8 cellular contexts compared by ENCODE assay signal in the genomic region with DNA sequence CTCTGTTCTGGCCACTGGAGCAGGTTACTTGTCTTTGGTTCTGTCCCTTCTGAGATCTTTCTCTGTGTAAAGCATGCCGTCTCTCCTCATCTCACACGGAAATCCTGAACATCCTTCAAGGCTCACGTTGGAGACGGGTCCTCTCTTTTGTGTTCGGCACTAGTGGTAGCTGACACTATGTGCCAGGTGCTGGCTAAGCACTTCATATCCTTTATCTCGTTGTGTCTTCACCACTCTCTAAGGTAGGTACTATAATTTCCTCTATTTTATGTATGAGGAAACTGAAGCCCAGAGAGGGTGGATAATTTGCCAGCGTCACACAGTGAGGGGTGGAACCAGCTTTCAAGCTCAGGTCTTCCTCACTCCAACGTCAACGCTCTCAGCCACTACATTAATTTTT. TPM values are rescaled to one million over a fixed set of nuclear protein-coding genes. Genes with fewer than 3 reads are reported as not detected.
DNase-seq lines count a peak whose midpoint lies in the region; ATAC-seq, FAIRE-seq and TF ChIP-seq lines count a peak whose summit lies in the region.

No MANE protein-coding gene starts in this region.

- TF ChIP-seq CTCF in BJ (IDR thresholded peaks at IDR 0.05; ENCODE audit: insufficient read depth, low read depth, low read length) (no peak), K562 (IDR thresholded peaks at IDR 0.05 in 2 of 3, conservative IDR thresholded peaks at IDR 0.05 in 1 of 3; ENCODE audit: insufficient read depth in 2 of 3, low read depth in 1 of 3, low read length in 3 of 3) (no peak)

- H2AFZ ChIP-seq in K562 (ENCODE audit: low read depth, low read length), result peak overlapping the region; percentile 71

- DNase-seq in BJ (ENCODE audit: low read depth) (no peak), KBM-7 (peak; percentile 16), K562 (ENCODE audit: extremely low read depth in 1 of 4, low spot score in 3 of 4) (peak in 1 of 4 experiments; percentile 21), GDM1 (lab: John Stamatoyannopoulos, UW) (no peak), SKM-1 treated with dmso at 0.1 percent for 144 hours (lab: John Stamatoyannopoulos, UW; ENCODE audit: unreplicated experiment) (no peak), DMS153 (lab: John Stamatoyannopoulos, UW) (no peak)

- no peak for TF ChIP-seq EP300 in K562 (IDR thresholded peaks at IDR 0.05; ENCODE audit: low read length)

- FAIRE-seq in K562 (lab: Jason Lieb, UNC), result peak; percentile 68

- ATAC-seq in K562, result no peak
- ATAC-seq in GM21360 (IDR thresholded peaks at IDR 0.05; ENCODE audit: unreplicated experiment), result no peak

- H3K4me3 ChIP-seq in BJ (ENCODE audit: low read depth, low read length), result peak overlapping the region; percentile 78
- H3K4me3 ChIP-seq in K562, result peak overlapping the region; percentile 76
- H3K4me3 ChIP-seq in mucosa of rectum (ENCODE audit: low read length in 2 of 2), result peak overlapping the region; percentile 97 to 98

- intact Hi-C loops in K562 (cut with micrococcal nuclease), result loop anchor here (5.0 to 10.0 kb wide), 2 partner anchors 41 to 1414 kb away; no protein-coding TSS in a partner anchor

- H3K4me2 ChIP-seq in K562 (ENCODE audit: insufficient read depth, low read length), result peak overlapping the region; percentile 79

- H3K4me1 ChIP-seq in K562 (replicated peaks in 1 of 2; ENCODE audit: control insufficient read depth in 2 of 2, insufficient read depth in 2 of 2, low read length in 2 of 2) (peaks cover 7 to 47% of the 10 kb centered on the region in 2 experiments), mucosa of rectum (ENCODE audit: control insufficient read depth in 2 of 2, insufficient read depth in 2 of 2, low read length in 2 of 2) (peaks cover 17 to 22% of the 10 kb centered on the region in 2 donors)

- H3K27me3 ChIP-seq in BJ (ENCODE audit: control insufficient read depth, insufficient read depth, low read length), result no peaks in the 10 kb centered on the region
- H3K27me3 ChIP-seq in K562 (ENCODE audit: control insufficient read depth in 2 of 2, insufficient read depth in 2 of 2, low read length in 2 of 2), result no peaks in the 10 kb centered on the region
- H3K27me3 ChIP-seq in mucosa of rectum (ENCODE audit: control insufficient read depth in 2 of 2, insufficient read depth in 2 of 2, low read length in 2 of 2), result no peaks in the 10 kb centered on the region

- POLR2A ChIA-PET in BJ (lab: Charles Lee) (interaction anchor here (0.6 to 0.7 kb wide), 2 partner anchors 256 to 451 kb away, joined by 3 read pairs; no protein-coding TSS in a partner anchor), K562 (lab: Yijun Ruan, JAX) (interaction anchor here (0.7 to 5.3 kb wide), 6 partner anchors 8 to 125 kb away, joined by 3 to 67 read pairs (median 14); a partner anchor contains a TSS)

- no peaks in the 10 kb centered on the region for H4K20me1 ChIP-seq in K562 (replicated peaks; ENCODE audit: control insufficient read depth, insufficient read depth, low read length)

- WGBS in K562 (ENCODE audit: insufficient coverage, low coverage, missing lambda C conversion rate), result 8% methylated on average over 9 of the region's 9 CpGs

- H3K9me3 ChIP-seq in K562 (replicated peaks; ENCODE audit: control insufficient read depth, insufficient read depth, low read depth, low read length), result no peaks in the 10 kb centered on the region
- no peaks in the 10 kb centered on the region for H3K9me3 ChIP-seq in mucosa of rectum (ENCODE audit: control insufficient read depth in 2 of 2, low read length in 2 of 2)

- no peak for TF ChIP-seq RAD21 in K562 (CRISPR knock-in tag; conservative IDR thresholded peaks at IDR 0.05 in 1 of 2, IDR thresholded peaks at IDR 0.05 in 1 of 2)

- peak overlapping the region; percentile 75 to 80; a peak in 3 of 4 replicates for H3K9ac ChIP-seq in K562 (ENCODE audit: insufficient read depth in 1 of 2, low read depth in 2 of 2, low read length in 2 of 2)
- H3K9ac ChIP-seq in mucosa of rectum (ENCODE audit: low read depth in 1 of 2, low read length in 2 of 2), result peak overlapping the region; percentile 83 to 86

- peaks cover 2% of the 10 kb centered on the region; the same call in 1 of the 2 replicates for H3K36me3 ChIP-seq in BJ (ENCODE audit: control insufficient read depth, insufficient read depth, low read length)
- peaks cover 19% of the 10 kb centered on the region; the same call in 2 of the 3 replicates for H3K36me3 ChIP-seq in K562 (ENCODE audit: control insufficient read depth, insufficient read depth, low read length)
- H3K36me3 ChIP-seq in mucosa of rectum (ENCODE audit: control insufficient read depth in 2 of 2, insufficient read depth in 2 of 2, low read length in 2 of 2), result peaks cover 7 to 9% of the 10 kb centered on the region in 2 donors

- BruUV-seq in K562 (replicated peaks; lab: Mats Ljungman, UMichigan), result no TSS peak

- in situ Hi-C loops in KBM-7 (cut with MboI; ENCODE audit: low pct_unique_long_range_greater_than_20kb, low sequenced_read_pairs), result no loop called here
- in situ Hi-C loops in K562 (cut with MboI), result no loop called here

- TF ChIP-seq POLR2A in K562 (conservative IDR thresholded peaks at IDR 0.05), result no peak

- H3K27ac ChIP-seq in K562 (ENCODE audit: extremely low read depth, low read depth, low read length) (peak overlapping the region; percentile 94), mucosa of rectum (ENCODE audit: low read depth in 2 of 2, low read length in 2 of 2) (peak overlapping the region; percentile 92 to 95)

- H3K79me2 ChIP-seq in K562 (ENCODE audit: control insufficient read depth, insufficient read depth, low read length), result peaks cover 74% of the 10 kb centered on the region

- H3K9me1 ChIP-seq in K562 (ENCODE audit: control insufficient read depth, insufficient read depth, low read length), result no peaks in the 10 kb centered on the region

- CTCF ChIA-PET in BJ (lab: Yijun Ruan, JAX) (interaction anchor here (1.0 to 1.5 kb wide), 3 partner anchors 58 to 501 kb away, joined by 3 to 4 read pairs (median 4); a partner anchor contains a TSS), K562 (lab: Yijun Ruan, JAX; ENCODE audit: low intra/inter-chr PET ratio) (no interaction called here)

RNA-seq across cellular contexts. Expression of a gene that starts 1.2 kb away (rescaled TPM):
- polyA plus RNA-seq in BJ (2011; rRNA removed), result 15.8 and 27.8 TPM in 2 replicates
- 30.4 and 48.9 TPM in 2 replicates for polyA minus RNA-seq in BJ (2011; rRNA and poly(A)+ RNA removed)
- 118 and 123 TPM in 2 replicates for total RNA-seq in K562 (2011; cell fraction: chromatin; rRNA removed; ENCODE audit: low replicate concordance)
- 58.6 and 64.5 TPM in 2 replicates for total RNA-seq in K562 (2011; cell fraction: nucleolus; rRNA removed)
- 64.7 and 77.3 TPM in 2 replicates for total RNA-seq in K562 (2011; cell fraction: nucleoplasm; rRNA removed)
- total RNA-seq in K562 (2014; rRNA removed), result 7.0 and 8.8 TPM in 2 replicates
- total RNA-seq in K562 (2014; rRNA removed; fragmentation: Illumina TruSeq; extraction: Trizol), result 7.1 and 8.4 TPM in 2 replicates
- 7.7 and 8.2 TPM in 2 replicates for total RNA-seq in K562 (2015; rRNA removed; fragmentation: Illumina TruSeq; extraction: Trizol)
- 11.1 and 12.9 TPM in 2 replicates for total RNA-seq in K562 (2021)
- polyA plus RNA-seq in K562 (2011; rRNA removed), result 11.5 and 15.5 TPM in 2 replicates
- polyA plus RNA-seq in K562 (2011; cell fraction: cytosol; rRNA removed), result 11.0 and 12.7 TPM in 2 replicates
- 45.8 and 67.6 TPM in 2 replicates for polyA plus RNA-seq in K562 (2011; cell fraction: nucleus; rRNA removed)
- 12.8 and 21.8 TPM in 2 replicates for polyA plus RNA-seq in K562 (2012)
- 8.4 and 9.0 TPM in 2 replicates for polyA plus RNA-seq in K562 (2014; fragmentation: Illumina TruSeq; extraction: Trizol)
- 1 to 10 TPM; 2.4 to 7.0 TPM for polyA plus RNA-seq in K562 (2014; fragmentation: Nextera tagmentation; extraction: Ambion mirVana)
- 9.6 and 11.1 TPM in 2 replicates for polyA plus RNA-seq in K562 (2014; rRNA removed)
- 26.7 and 28.2 TPM in 2 replicates for polyA minus RNA-seq in K562 (2011; rRNA and poly(A)+ RNA removed)
- 7.8 and 15.9 TPM in 2 replicates for polyA minus RNA-seq in K562 (2011; cell fraction: cytosol; rRNA and poly(A)+ RNA removed)
- 24.5 and 32.7 TPM in 2 replicates for polyA minus RNA-seq in K562 (2011; cell fraction: nucleus; rRNA and poly(A)+ RNA removed)

RNA-seq across cellular contexts. Expression of a gene that starts 1.5 kb away (rescaled TPM):
- 17.5 and 24.9 TPM in 2 replicates for polyA plus RNA-seq in BJ (2011; rRNA removed)
- polyA minus RNA-seq in BJ (2011; rRNA and poly(A)+ RNA removed), result 5.7 and 9.4 TPM in 2 replicates
- 34.9 and 102 TPM in 2 replicates for total RNA-seq in K562 (2011; cell fraction: chromatin; rRNA removed; ENCODE audit: low replicate concordance)
- total RNA-seq in K562 (2011; cell fraction: nucleolus; rRNA removed), result 20.8 and 23.4 TPM in 2 replicates
- 40.0 and 49.9 TPM in 2 replicates for total RNA-seq in K562 (2011; cell fraction: nucleoplasm; rRNA removed)
- 28.4 and 32.8 TPM in 2 replicates for total RNA-seq in K562 (2014; rRNA removed)
- total RNA-seq in K562 (2014; rRNA removed; fragmentation: Illumina TruSeq; extraction: Trizol), result 41.7 and 49.6 TPM in 2 replicates
- 47.4 and 55.1 TPM in 2 replicates for total RNA-seq in K562 (2015; rRNA removed; fragmentation: Illumina TruSeq; extraction: Trizol)
- 36.3 and 37.9 TPM in 2 replicates for total RNA-seq in K562 (2021)
- 60.2 and 63.9 TPM in 2 replicates for polyA plus RNA-seq in K562 (2011; rRNA removed)
- 13.2 and 24.9 TPM in 2 replicates for polyA plus RNA-seq in K562 (2011; cell fraction: cytosol; rRNA removed)
- 94.0 and 147 TPM in 2 replicates for polyA plus RNA-seq in K562 (2011; cell fraction: nucleus; rRNA removed)
- polyA plus RNA-seq in K562 (2012), result 27.5 and 38.7 TPM in 2 replicates
- 43.5 and 49.1 TPM in 2 replicates for polyA plus RNA-seq in K562 (2014; fragmentation: Illumina TruSeq; extraction: Trizol)
- polyA plus RNA-seq in K562 (2014; fragmentation: Nextera tagmentation; extraction: Ambion mirVana), result 10 to 100 TPM; 13.3 to 16.6 TPM
- 39.0 and 48.0 TPM in 2 replicates for polyA plus RNA-seq in K562 (2014; rRNA removed)
- polyA minus RNA-seq in K562 (2011; rRNA and poly(A)+ RNA removed), result 46.8 and 52.4 TPM in 2 replicates
- 12.2 and 21.6 TPM in 2 replicates for polyA minus RNA-seq in K562 (2011; cell fraction: cytosol; rRNA and poly(A)+ RNA removed)
- 42.0 and 96.6 TPM in 2 replicates for polyA minus RNA-seq in K562 (2011; cell fraction: nucleus; rRNA and poly(A)+ RNA removed)

RNA-seq across cellular contexts. Expression of a gene that starts 12.8 kb away (rescaled TPM):
- 0.02 and 0.05 TPM in 2 replicates for polyA plus RNA-seq in BJ (2011; rRNA removed)
- not detected in 2 replicates for polyA minus RNA-seq in BJ (2011; rRNA and poly(A)+ RNA removed)
- total RNA-seq in K562 (2011; cell fraction: chromatin; rRNA removed; ENCODE audit: low replicate concordance), result 2.6 and 4.9 TPM in 2 replicates
- 1.3 and 1.5 TPM in 2 replicates for total RNA-seq in K562 (2011; cell fraction: nucleolus; rRNA removed)
- 2.2 and 4.1 TPM in 2 replicates for total RNA-seq in K562 (2011; cell fraction: nucleoplasm; rRNA removed)
- 0.45 and 0.54 TPM in 2 replicates for total RNA-seq in K562 (2014; rRNA removed)
- total RNA-seq in K562 (2014; rRNA removed; fragmentation: Illumina TruSeq; extraction: Trizol), result 0.29 and 0.44 TPM in 2 replicates
- 0.72 and 0.76 TPM in 2 replicates for total RNA-seq in K562 (2015; rRNA removed; fragmentation: Illumina TruSeq; extraction: Trizol)
- total RNA-seq in K562 (2021), result 0.95 and 1.1 TPM in 2 replicates
- polyA plus RNA-seq in K562 (2011; rRNA removed), result 0.56 and 0.57 TPM in 2 replicates
- polyA plus RNA-seq in K562 (2011; cell fraction: cytosol; rRNA removed), result 0.31 and 0.46 TPM in 2 replicates
- polyA plus RNA-seq in K562 (2011; cell fraction: nucleus; rRNA removed), result 2.7 and 8.5 TPM in 2 replicates
- polyA plus RNA-seq in K562 (2012), result 1.3 and 1.5 TPM in 2 replicates
- 0.76 and 0.95 TPM in 2 replicates for polyA plus RNA-seq in K562 (2014; fragmentation: Illumina TruSeq; extraction: Trizol)
- polyA plus RNA-seq in K562 (2014; fragmentation: Nextera tagmentation; extraction: Ambion mirVana), result under 1 TPM in 1 of 2 experiments, not detected in 1; 0.08 TPM
- 0.56 and 0.69 TPM in 2 replicates for polyA plus RNA-seq in K562 (2014; rRNA removed)
- 0.46 and 0.93 TPM in 2 replicates for polyA minus RNA-seq in K562 (2011; rRNA and poly(A)+ RNA removed)
- not detected in 2 replicates for polyA minus RNA-seq in K562 (2011; cell fraction: cytosol; rRNA and poly(A)+ RNA removed)
- polyA minus RNA-seq in K562 (2011; cell fraction: nucleus; rRNA and poly(A)+ RNA removed), result 1.4 and 1.5 TPM in 2 replicates
